8 cellular contexts compared by ENCODE assay signal in genomic region chr17:28710948-28711722, GRCh38. TPM values are rescaled to one million over a fixed set of nuclear protein-coding genes. Genes with fewer than 3 reads are reported as not detected.
DNase-seq lines count a peak whose midpoint lies in the region; ATAC-seq and TF ChIP-seq lines count a peak whose summit lies in the region.

No MANE protein-coding gene starts in this region.

- no peak for TF ChIP-seq CTCF in GM12865 (IDR thresholded peaks at IDR 0.05; ENCODE audit: insufficient read depth, low read depth, low read length, missing control alignments)
- TF ChIP-seq CTCF in right atrium auricular region (IDR thresholded peaks at IDR 0.05) = no peak
- no peak for TF ChIP-seq CTCF in psoas muscle (IDR thresholded peaks at IDR 0.05)

- H3K9me3 ChIP-seq in right atrium auricular region (no peaks in the 10 kb centered on the region), psoas muscle (no peaks in the 10 kb centered on the region)

- intact Hi-C loops in psoas muscle (cut with DNase I) = no loop called here

- H3K4me3 ChIP-seq in GM12865 (ENCODE audit: low read depth, low read length) (peak overlapping the region; percentile 89), right atrium auricular region (peak overlapping the region; percentile 48 to 63), psoas muscle (peak overlapping the region; percentile 85), urinary bladder (ENCODE audit: low read depth, low read length) (peak overlapping the region; percentile 51)

- peaks cover 0 to 27% of the 10 kb centered on the region in 2 donors for H3K4me1 ChIP-seq in right atrium auricular region
- peaks cover 5% of the 10 kb centered on the region for H3K4me1 ChIP-seq in psoas muscle
- H3K4me1 ChIP-seq in urinary bladder (ENCODE audit: insufficient read depth) = no peaks in the 10 kb centered on the region

- DNase-seq in GM12865 (ENCODE audit: low read depth) (peak; percentile 91), NCI-H1436 treated with DMSO at 0.1 percent for 48 hours (lab: John Stamatoyannopoulos, UW) (peak; percentile 67), T-helper 1 cell (peak; percentile 77 to 88 (median 85)), right atrium auricular region (ENCODE audit: low spot score) (peak; percentile 89), psoas muscle (peak; percentile 87 to 91)

- H3K36me3 ChIP-seq in right atrium auricular region (peaks cover 18% of the 10 kb centered on the region), psoas muscle (ENCODE audit: insufficient read depth in 1 of 2, low read depth in 1 of 2) (peaks cover 0 to 10% of the 10 kb centered on the region in 2 donors), urinary bladder (ENCODE audit: insufficient read depth) (peaks cover 2% of the 10 kb centered on the region)

- ATAC-seq in HG02642 (IDR thresholded peaks at IDR 0.05; ENCODE audit: poor library complexity, unreplicated experiment) (peak; percentile 83), psoas muscle (peak; percentile 89 to 92 (median 92))

- H3K27ac ChIP-seq in angular gyrus (ENCODE audit: low read depth, low read length) = peak overlapping the region; percentile 90
- H3K27ac ChIP-seq in right atrium auricular region = peak overlapping the region; percentile 84 to 89
- peak overlapping the region; percentile 82 for H3K27ac ChIP-seq in psoas muscle
- peak overlapping the region; percentile 82 for H3K27ac ChIP-seq in urinary bladder (ENCODE audit: low read depth)

- H3K27me3 ChIP-seq in right atrium auricular region = no peaks in the 10 kb centered on the region
- H3K27me3 ChIP-seq in psoas muscle (ENCODE audit: insufficient read depth in 3 of 3, low read length in 2 of 3) = peaks cover 0 to 2% (median 0%) of the 10 kb centered on the region in 3 donors

- 1% methylated on average over 24 to 69 of the region's 69 CpGs for WGBS in psoas muscle, 3 donors
- WGBS in urinary bladder = under 1% methylated on average over 69 of the region's 69 CpGs

RNA-seq across cellular contexts. Expression of gene PROCA1, which starts 0.6 kb away (rescaled TPM):
- 1 to 10 TPM in 1 of 2 donors, under 1 TPM in 1; 0.94 to 1.4 TPM for total RNA-seq in right atrium auricular region
- total RNA-seq in psoas muscle = 1 to 10 TPM in 1 of 4 donors, under 1 TPM in 3; 0.21 to 1.1 (median 0.32) TPM
- under 1 TPM; 0.32 to 0.51 (median 0.36) TPM for polyA plus RNA-seq in psoas muscle
- total RNA-seq in urinary bladder = 1.7 TPM
- 1.8 TPM for polyA plus RNA-seq in urinary bladder

RNA-seq across cellular contexts. Expression of gene RAB34, which starts 6.5 kb away (rescaled TPM):
- total RNA-seq in right atrium auricular region (100 to 1,000 TPM in 1 of 2 donors, 10 to 100 TPM in 1; 55.8 to 139 TPM), psoas muscle (10 to 100 TPM in 1 of 4 donors, 1 to 10 TPM in 3; 7.8 to 12.2 (median 9.1) TPM), urinary bladder (63.7 TPM)
- polyA plus RNA-seq in psoas muscle (10 to 100 TPM in 2 of 3 donors, 1 to 10 TPM in 1; 9.1 to 21.0 (median 10.6) TPM), urinary bladder (170 TPM)

RNA-seq across cellular contexts. Expression of gene RPL23A, which starts 8.7 kb away (rescaled TPM):
- 100 to 1,000 TPM; 231 to 505 TPM for total RNA-seq in right atrium auricular region
- 1,000 to 10,000 TPM in 2 of 4 donors, 100 to 1,000 TPM in 2; 978 to 1,214 (median 1,068) TPM for total RNA-seq in psoas muscle
- polyA plus RNA-seq in psoas muscle = 1,000 to 10,000 TPM in 2 of 3 donors, 100 to 1,000 TPM in 1; 883 to 1,789 (median 1,153) TPM
- 428 TPM for total RNA-seq in urinary bladder
- polyA plus RNA-seq in urinary bladder = 1,648 TPM

RNA-seq across cellular contexts. Expression of gene TLCD1, which starts 14.9 kb away (rescaled TPM):
- total RNA-seq in right atrium auricular region (1 to 10 TPM in 1 of 2 donors, not detected in 1; 1.7 TPM), psoas muscle (1 to 10 TPM in 1 of 4 donors, under 1 TPM in 2, not detected in 1; 0.77 to 1.9 (median 0.88) TPM), urinary bladder (1.7 TPM)
- polyA plus RNA-seq in psoas muscle (1 to 10 TPM in 2 of 3 donors, under 1 TPM in 1; 0.68 to 2.4 (median 1.3) TPM), urinary bladder (5.1 TPM)

RNA-seq across cellular contexts. Expression of gene NEK8, which starts 17.5 kb away (rescaled TPM):
- 1 to 10 TPM; 1.0 to 1.1 TPM for total RNA-seq in right atrium auricular region
- total RNA-seq in psoas muscle = 1 to 10 TPM in 2 of 4 donors, under 1 TPM in 2; 0.60 to 1.5 (median 0.92) TPM
- polyA plus RNA-seq in psoas muscle = 1 to 10 TPM in 1 of 3 donors, under 1 TPM in 2; 0.21 to 1.1 (median 0.80) TPM
- 3.2 TPM for total RNA-seq in urinary bladder
- 2.1 TPM for polyA plus RNA-seq in urinary bladder

Comparison
In these comparisons a context has a peak if more than half of its experiments do, and no peak if none do; other contexts are left out.
1. Peak in every context shown above with its lines: DNase-seq, ATAC-seq, H3K4me3 ChIP-seq and H3K27ac ChIP-seq.